Comparison of ENCODE assay signal across 8 cellular contexts in the genomic region with DNA sequence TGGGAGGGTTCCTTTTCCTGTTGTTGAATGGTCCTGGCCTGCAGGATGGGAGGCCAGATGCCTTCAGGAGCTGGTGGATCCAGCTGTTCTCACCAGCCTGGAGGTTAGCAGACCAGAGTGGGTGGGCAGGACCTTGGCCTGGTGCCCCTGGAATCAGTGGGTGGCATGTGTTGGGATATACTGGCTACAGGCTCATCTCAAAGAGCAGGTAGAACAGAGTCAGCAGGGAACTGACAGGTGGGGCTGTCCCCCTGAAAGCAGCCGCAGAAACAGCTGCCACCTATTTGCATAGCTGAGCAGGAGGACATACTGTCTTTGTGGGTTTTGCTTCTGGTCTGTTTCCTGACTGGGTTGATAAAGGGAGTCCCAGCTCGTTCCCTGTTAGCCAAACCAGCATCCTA.
A peak's percentile ranks its signal among the peaks of the same experiment; 100 is the strongest.
DNase-seq lines count a peak whose midpoint lies in the region; ATAC-seq and TF ChIP-seq lines count a peak whose summit lies in the region.

No MANE protein-coding gene starts in this region.

- no peaks in the 10 kb centered on the region for H3K9me3 Mint-ChIP-seq in activated naive CD8-positive, alpha-beta T cell (ENCODE audit: low read depth)

- peak; percentile 88 for DNase-seq in GM13977 (ENCODE audit: low spot score)
- DNase-seq in GM20000 (ENCODE audit: low spot score) = peak; percentile 88
- no peak for DNase-seq in stomach
- no peak for DNase-seq in superior temporal gyrus (ENCODE audit: extremely low spot score)
- DNase-seq in occipital lobe (lab: John Stamatoyannopoulos, UW) = no peak
- no peak for DNase-seq in T-helper 9 cell

- ATAC-seq in HG03378 (IDR thresholded peaks at IDR 0.05; ENCODE audit: unreplicated experiment) = peak; percentile 86

- no peak for TF ChIP-seq POLR2A in stomach (IDR thresholded peaks at IDR 0.05)

- TF ChIP-seq CTCF in GM13977 (IDR thresholded peaks at IDR 0.05; ENCODE audit: extremely low read depth, insufficient read depth, missing control alignments) = no peak
- no peak for TF ChIP-seq CTCF in GM20000 (IDR thresholded peaks at IDR 0.05; ENCODE audit: extremely low read depth, missing control alignments)
- no peak for TF ChIP-seq CTCF in stomach (IDR thresholded peaks at IDR 0.05)

- no peaks in the 10 kb centered on the region for H3K36me3 Mint-ChIP-seq in activated naive CD8-positive, alpha-beta T cell

- no peak overlapping the region for H3K4me3 ChIP-seq in stomach

- in situ Hi-C loops in GM13977 (cut with MboI; ENCODE audit: low pct_unique_long_range_greater_than_20kb, low sequenced_read_pairs, unreplicated experiment) = loop anchor here (10.0 kb wide), 1 partner anchor 309 kb away; no protein-coding TSS in a partner anchor

- 47 to 86% (median 71%) methylated on average over 2 of the region's 2 CpGs for WGBS in stomach, 5 donors

- intact Hi-C loops in stomach (cut with DNase I; ENCODE audit: low total_unique reads) = no loop called here

- no peak for TF ChIP-seq EP300 in stomach (IDR thresholded peaks at IDR 0.05)

- H3K9me3 ChIP-seq in stomach = no peaks in the 10 kb centered on the region

- H3K27ac ChIP-seq in stomach = peak overlapping the region in 1 of 5 donors; percentile 38

- H3K4me1 Mint-ChIP-seq in activated naive CD8-positive, alpha-beta T cell (ENCODE audit: low read depth) = peaks cover 23% of the 10 kb centered on the region

- H3K27me3 Mint-ChIP-seq in activated naive CD8-positive, alpha-beta T cell = no peaks in the 10 kb centered on the region

- peaks cover 14 to 22% (median 19%) of the 10 kb centered on the region in 4 donors for H3K36me3 ChIP-seq in stomach

- H3K27me3 ChIP-seq in stomach = no peaks in the 10 kb centered on the region

- peaks cover 4 to 34% (median 18%) of the 10 kb centered on the region in 4 donors for H3K4me1 ChIP-seq in stomach

- H3K4me3 Mint-ChIP-seq in activated naive CD8-positive, alpha-beta T cell = no peak overlapping the region

- H3K27ac Mint-ChIP-seq in activated naive CD8-positive, alpha-beta T cell = peak overlapping the region; percentile 54

Comparison
In these comparisons a context has a peak if more than half of its experiments do, and no peak if none do; other contexts are left out.
1. DNase-seq: peak in GM13977 (single experiment) and GM20000 (single experiment); none in stomach (single experiment), superior temporal gyrus (single experiment), occipital lobe (single experiment) and T-helper 9 cell (single experiment).